Comparison of ENCODE assay signal across 12 cellular contexts in genomic region chr18:79607361-79607930, GRCh38.
"Had no signal": no experiment of that assay in that cellular context is flagged by ENCODE, and none has a peak within 500 bp of the region (broad histone marks: within the 10 kb centered on the region; RNA-seq: fewer than 3 reads in every experiment).

No MANE protein-coding gene starts in this region.

- FAIRE-seq: endometrium, TTC549 had no signal

- H3K36me3 ChIP-seq: prostate gland, uterus had no signal

- H3K27ac ChIP-seq: body of pancreas, prostate gland, testis, uterus had no signal

- H3K4me1 ChIP-seq: body of pancreas, prostate gland, testis, uterus had no signal

- H3K4me3 ChIP-seq: body of pancreas, prostate gland, testis, uterus had no signal

- ATAC-seq: body of pancreas, esophagus mucosa, T-helper 17 cell had no signal

- H3K9me3 ChIP-seq: body of pancreas, prostate gland, testis, uterus had no signal

- H3K27me3 ChIP-seq: body of pancreas, testis, uterus had no signal

- DNase-seq: midbrain; nucleus accumbens; stimulated activated CD4-positive, alpha-beta T cell treated with anti-CD3 and anti-CD28 coated beads, Interleukin-15, amount 100 ng/mL, for 24 hours; stimulated activated CD4-positive, alpha-beta T cell treated with anti-CD3 and anti-CD28 coated beads, Interleukin-4, amount 100 ng/mL, for 24 hours; T-helper 17 cell; testis had no signal
